ENCODE assay signal across 8 cellular contexts in genomic region chr11:69644071-69644961, GRCh38. TPM values are rescaled to one million over a fixed set of nuclear protein-coding genes. Genes with fewer than 3 reads are reported as not detected.
DNase-seq lines count a peak whose midpoint lies in the region; ATAC-seq and TF ChIP-seq lines count a peak whose summit lies in the region.

No MANE protein-coding gene starts in this region.

- peaks cover 12% of the 10 kb centered on the region for H3K4me1 Mint-ChIP-seq in activated CD4-positive, alpha-beta T cell treated with anti-CD3 and anti-CD28 coated beads for 36 hours
- peaks cover 9 to 16% of the 10 kb centered on the region in 2 donors for H3K4me1 Mint-ChIP-seq in natural killer cell

- no peak for TF ChIP-seq CTCF in natural killer cell (IDR thresholded peaks at IDR 0.05)

- no peak for DNase-seq in activated CD4-positive, alpha-beta T cell treated with anti-CD3 and anti-CD28 coated beads for 36 hours
- no peak for DNase-seq in activated CD4-positive, alpha-beta T cell treated with anti-CD3 and anti-CD28 coated beads for 1 hour
- peak; percentile 91 for DNase-seq in RPMI7951 (ENCODE audit: low read depth)
- DNase-seq in erythroblast (lab: John Stamatoyannopoulos, UW): peak; percentile 9 to 18
- no peak for DNase-seq in natural killer cell
- DNase-seq in activated CD4-positive, alpha-beta T cell treated with anti-CD3 and anti-CD28 coated beads for 48 hours: no peak

- intact Hi-C loops in activated CD4-positive, alpha-beta T cell treated with anti-CD3 and anti-CD28 coated beads for 36 hours (cut with DNase I, micrococcal nuclease): loop anchor here in 1 of 2 experiments (5.0 kb wide), 2 partner anchors 202 to 407 kb away; no protein-coding TSS in a partner anchor
- intact Hi-C loops in natural killer cell (cut with micrococcal nuclease): no loop called here

- no peaks in the 10 kb centered on the region for H3K36me3 Mint-ChIP-seq in activated CD4-positive, alpha-beta T cell treated with anti-CD3 and anti-CD28 coated beads for 36 hours (ENCODE audit: low read depth)
- no peaks in the 10 kb centered on the region for H3K36me3 Mint-ChIP-seq in natural killer cell

- no peaks in the 10 kb centered on the region for H3K9me3 Mint-ChIP-seq in activated CD4-positive, alpha-beta T cell treated with anti-CD3 and anti-CD28 coated beads for 36 hours (ENCODE audit: low read depth)
- no peaks in the 10 kb centered on the region for H3K9me3 Mint-ChIP-seq in natural killer cell

- no peak overlapping the region for H3K4me3 Mint-ChIP-seq in activated CD4-positive, alpha-beta T cell treated with anti-CD3 and anti-CD28 coated beads for 36 hours
- H3K4me3 Mint-ChIP-seq in natural killer cell: peak overlapping the region; percentile 80

- H3K27me3 Mint-ChIP-seq in activated CD4-positive, alpha-beta T cell treated with anti-CD3 and anti-CD28 coated beads for 36 hours: peaks cover 18% of the 10 kb centered on the region
- H3K27me3 Mint-ChIP-seq in natural killer cell (ENCODE audit: low read depth in 2 of 2): peaks cover 11 to 21% of the 10 kb centered on the region in 2 donors

- peak overlapping the region; percentile 25 for H3K27ac Mint-ChIP-seq in activated CD4-positive, alpha-beta T cell treated with anti-CD3 and anti-CD28 coated beads for 36 hours
- H3K27ac Mint-ChIP-seq in natural killer cell: no peak overlapping the region

- CTCF ChIA-PET in activated CD4-positive, alpha-beta T cell treated with anti-CD3 and anti-CD28 coated beads for 36 hours (lab: Charles Lee): interaction anchor here (0.7 to 3.0 kb wide), 5 partner anchors 26 to 546 kb away, joined by 3 to 8 read pairs (median 4); no protein-coding TSS in a partner anchor

- no peak for TF ChIP-seq POLR2A in erythroblast (IDR thresholded peaks at IDR 0.05; ENCODE audit: low read length)

- POLR2A ChIA-PET in activated CD4-positive, alpha-beta T cell treated with anti-CD3 and anti-CD28 coated beads for 36 hours (lab: Charles Lee): no interaction called here

- ATAC-seq in activated CD4-positive, alpha-beta T cell treated with anti-CD3 and anti-CD28 coated beads for 36 hours: no peak
- ATAC-seq in natural killer cell: no peak
- ATAC-seq in GM18870 (IDR thresholded peaks at IDR 0.05; ENCODE audit: unreplicated experiment): no peak
- ATAC-seq in HG02973 (IDR thresholded peaks at IDR 0.05; ENCODE audit: unreplicated experiment): no peak

RNA-seq across cellular contexts. Expression of gene CCND1, which starts 3.4 kb away (rescaled TPM):
- total RNA-seq in activated CD4-positive, alpha-beta T cell treated with anti-CD3 and anti-CD28 coated beads for 36 hours: under 1 TPM; 0.50 to 0.77 TPM
- 173 and 194 TPM in 2 replicates for total RNA-seq in RPMI7951 (2014; rRNA removed; shearing (Covaris generic))
- total RNA-seq in natural killer cell: 1 to 10 TPM; 1.4 to 2.3 (median 2.3) TPM

RNA-seq across cellular contexts. Expression of gene LTO1, which starts 30.8 kb away (rescaled TPM):
- 10 to 100 TPM; 16.8 to 17.8 TPM for total RNA-seq in activated CD4-positive, alpha-beta T cell treated with anti-CD3 and anti-CD28 coated beads for 36 hours
- 17.4 and 21.4 TPM in 2 replicates for total RNA-seq in RPMI7951 (2014; rRNA removed; shearing (Covaris generic))
- total RNA-seq in natural killer cell: 10 to 100 TPM; 23.2 to 33.5 (median 25.3) TPM

RNA-seq across cellular contexts. Expression of gene FGF19, which starts 59.5 kb away (rescaled TPM):
- total RNA-seq in activated CD4-positive, alpha-beta T cell treated with anti-CD3 and anti-CD28 coated beads for 36 hours: under 1 TPM in 1 of 2 experiments, not detected in 1; 0.09 TPM
- total RNA-seq in RPMI7951 (2014; rRNA removed; shearing (Covaris generic)): not detected in 2 replicates
- total RNA-seq in natural killer cell: not detected

Comparison
In these comparisons a context has a peak if more than half of its experiments do, and no peak if none do; other contexts are left out.
1. DNase-seq: peak in RPMI7951 (single experiment) and erythroblast (2 of 2); none in activated CD4-positive, alpha-beta T cell treated with anti-CD3 and anti-CD28 coated beads for 36 hours (single experiment), activated CD4-positive, alpha-beta T cell treated with anti-CD3 and anti-CD28 coated beads for 1 hour (single experiment), natural killer cell (single experiment) and activated CD4-positive, alpha-beta T cell treated with anti-CD3 and anti-CD28 coated beads for 48 hours (single experiment).
2. RNA of gene CCND1, which starts 3.4 kb away (total RNA-seq): 173 to 194 TPM in RPMI7951; 1.4 to 2.3 TPM in natural killer cell and 0.50 to 0.77 TPM in activated CD4-positive, alpha-beta T cell treated with anti-CD3 and anti-CD28 coated beads for 36 hours; every median in the first group is over 10 times any median in the second.